Comparison of ENCODE assay signal across 8 cellular contexts in the genomic region with DNA sequence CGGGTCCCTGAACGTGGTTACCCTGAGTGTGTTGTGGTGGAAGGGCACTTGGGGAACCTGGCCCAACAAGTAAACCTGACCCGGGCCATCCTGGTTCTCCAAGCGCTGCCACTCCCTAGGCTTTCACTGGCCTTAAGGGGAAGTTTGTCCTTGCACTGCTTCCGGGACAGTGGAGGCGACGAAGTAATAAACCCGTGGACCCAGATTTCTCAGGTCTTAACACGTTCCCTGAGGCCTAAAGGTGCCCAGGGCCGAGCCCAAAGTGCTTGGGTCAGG. TPM values are rescaled to one million over a fixed set of nuclear protein-coding genes. Genes with fewer than 3 reads are reported as not detected.
DNase-seq lines count a peak whose midpoint lies in the region; ATAC-seq and TF ChIP-seq lines count a peak whose summit lies in the region.

No MANE protein-coding gene starts in this region.

- H3K36me3 ChIP-seq in HEK293 (ENCODE audit: control insufficient read depth in 2 of 2, insufficient read depth in 1 of 2, low read length in 2 of 2) (peaks cover 0 to 19% of the 10 kb centered on the region in 2 experiments; a peak in 2 of 3 replicates), iPS-15b (ENCODE audit: control insufficient read depth, insufficient read depth, low read length) (peaks cover 4% of the 10 kb centered on the region)

- H3K4me3 Mint-ChIP-seq in activated CD4-positive, alpha-beta memory T cell treated with anti-CD3 and anti-CD28 coated beads for 36 hours = peak overlapping the region; percentile 86
- peak overlapping the region; percentile 96 to 97 for H3K4me3 Mint-ChIP-seq in stimulated activated naive B cell treated with anti-CD40 and anti-IgM and Interleukin-4, amounts not matched to agents 10 μg/mL and 1 μg/mL and 100 μg/mL, for 72 hours

- in situ Hi-C loops in GM13976 (cut with MboI; ENCODE audit: low sequenced_read_pairs, unreplicated experiment) = no loop called here

- H3K9me3 Mint-ChIP-seq in activated CD4-positive, alpha-beta memory T cell treated with anti-CD3 and anti-CD28 coated beads for 36 hours = no peaks in the 10 kb centered on the region
- H3K9me3 Mint-ChIP-seq in stimulated activated naive B cell treated with anti-CD40 and anti-IgM and Interleukin-4, amounts not matched to agents 10 μg/mL and 1 μg/mL and 100 μg/mL, for 72 hours = no peaks in the 10 kb centered on the region

- TF ChIP-seq CTCF in HEK293 (tag by site-specific recombination; IDR thresholded peaks at IDR 0.05) (no peak), GM13976 (IDR thresholded peaks at IDR 0.05; ENCODE audit: borderline replicate concordance, control extremely low read depth, extremely low read depth, insufficient read depth, missing control alignments) (no peak)

- no peaks in the 10 kb centered on the region for H3K27me3 ChIP-seq in iPS-15b (ENCODE audit: control insufficient read depth, insufficient read depth, low read length)

- H3K27me3 Mint-ChIP-seq in activated CD4-positive, alpha-beta memory T cell treated with anti-CD3 and anti-CD28 coated beads for 36 hours = no peaks in the 10 kb centered on the region
- no peaks in the 10 kb centered on the region for H3K27me3 Mint-ChIP-seq in stimulated activated naive B cell treated with anti-CD40 and anti-IgM and Interleukin-4, amounts not matched to agents 10 μg/mL and 1 μg/mL and 100 μg/mL, for 72 hours

- H3K27ac Mint-ChIP-seq in activated CD4-positive, alpha-beta memory T cell treated with anti-CD3 and anti-CD28 coated beads for 36 hours = no peak overlapping the region
- H3K27ac Mint-ChIP-seq in stimulated activated naive B cell treated with anti-CD40 and anti-IgM and Interleukin-4, amounts not matched to agents 10 μg/mL and 1 μg/mL and 100 μg/mL, for 72 hours = peak overlapping the region; percentile 93

- peak overlapping the region; percentile 37 for H3K9ac ChIP-seq in iPS-15b (ENCODE audit: low read depth, low read length)

- H3K4me1 Mint-ChIP-seq in activated CD4-positive, alpha-beta memory T cell treated with anti-CD3 and anti-CD28 coated beads for 36 hours (ENCODE audit: low read depth) = peaks cover 11% of the 10 kb centered on the region
- peaks cover 21 to 34% of the 10 kb centered on the region in 2 donors for H3K4me1 Mint-ChIP-seq in stimulated activated naive B cell treated with anti-CD40 and anti-IgM and Interleukin-4, amounts not matched to agents 10 μg/mL and 1 μg/mL and 100 μg/mL, for 72 hours

- POLR2A ChIA-PET in HEK293 (lab: Yijun Ruan, JAX) = interaction anchor here (1.4 kb wide), 1 partner anchor 16 kb away, joined by 8 read pairs; a partner anchor contains a TSS
- POLR2A ChIA-PET in activated CD4-positive, alpha-beta memory T cell treated with anti-CD3 and anti-CD28 coated beads for 36 hours (lab: Charles Lee) = interaction anchor here (1.4 kb wide), 2 partner anchors 8 to 16 kb away, joined by 3 read pairs; a partner anchor contains a TSS

- H3K4me3 ChIP-seq in HEK293 (ENCODE audit: low read depth, low read length) (peak overlapping the region; percentile 72), iPS-15b (ENCODE audit: low read depth, low read length) (peak overlapping the region; percentile 81)

- no peak for ATAC-seq in stimulated activated naive B cell treated with anti-CD40 and anti-IgM and Interleukin-4, amounts not matched to agents 10 μg/mL and 1 μg/mL and 100 μg/mL, for 72 hours (replicated peaks)
- ATAC-seq in GM21447 (IDR thresholded peaks at IDR 0.05; ENCODE audit: unreplicated experiment) = no peak

- peaks cover 2% of the 10 kb centered on the region for H3K36me3 Mint-ChIP-seq in activated CD4-positive, alpha-beta memory T cell treated with anti-CD3 and anti-CD28 coated beads for 36 hours
- peaks cover 0 to 5% of the 10 kb centered on the region in 2 donors for H3K36me3 Mint-ChIP-seq in stimulated activated naive B cell treated with anti-CD40 and anti-IgM and Interleukin-4, amounts not matched to agents 10 μg/mL and 1 μg/mL and 100 μg/mL, for 72 hours

- no peak overlapping the region; the same call in 1 of the 2 replicates for H3K27ac ChIP-seq in HEK293 (ENCODE audit: extremely low read depth, low read depth, low read length)

- CTCF ChIA-PET in HEK293 (lab: Yijun Ruan, JAX) = interaction anchor here (0.6 to 5.1 kb wide), 2 partner anchors 15 to 241 kb away, joined by 4 to 36 read pairs; no protein-coding TSS in a partner anchor
- CTCF ChIA-PET in activated CD4-positive, alpha-beta memory T cell treated with anti-CD3 and anti-CD28 coated beads for 36 hours (lab: Charles Lee) = interaction anchor here (1.2 to 3.8 kb wide), 2 partner anchors 14 to 56 kb away, joined by 4 to 23 read pairs; no protein-coding TSS in a partner anchor

- H3K9me3 ChIP-seq in HEK293 (ENCODE audit: control insufficient read depth, insufficient read depth, low read depth, low read length) (no peaks in the 10 kb centered on the region), iPS-15b (ENCODE audit: control insufficient read depth, insufficient read depth, low read length) (no peaks in the 10 kb centered on the region)

- H3K4me1 ChIP-seq in HEK293 (ENCODE audit: control insufficient read depth, insufficient read depth, low read length) (no peaks in the 10 kb centered on the region), iPS-15b (ENCODE audit: control insufficient read depth, insufficient read depth, low read length) (peaks cover 7% of the 10 kb centered on the region)

- intact Hi-C loops in activated CD4-positive, alpha-beta memory T cell treated with anti-CD3 and anti-CD28 coated beads for 36 hours (cut with micrococcal nuclease) = loop anchor here (5.0 kb wide), 1 partner anchor 41 kb away; a partner anchor contains a TSS

- no peak for DNase-seq in activated CD4-positive, alpha-beta memory T cell treated with anti-CD3 and anti-CD28 coated beads for 36 hours
- no peak for DNase-seq in stimulated activated naive B cell treated with anti-CD40 and anti-IgM and Interleukin-4, amounts not matched to agents 10 μg/mL and 1 μg/mL and 100 μg/mL, for 72 hours
- DNase-seq in GM13976 (ENCODE audit: low spot score) (no peak), NOMO-1 (lab: John Stamatoyannopoulos, UW; ENCODE audit: unreplicated experiment in 2 of 2) (no peak), NAMALWA (ENCODE audit: low spot score) (no peak)

TF ChIP-seq in HEK293, 187 proteins besides CTCF, POLR2A, EP300 and RAD21 (continues in another document):
- TF ChIP-seq ZBTB8A (tag by site-specific recombination; IDR thresholded peaks at IDR 0.05) = no peak
- TF ChIP-seq, protein P1, sequence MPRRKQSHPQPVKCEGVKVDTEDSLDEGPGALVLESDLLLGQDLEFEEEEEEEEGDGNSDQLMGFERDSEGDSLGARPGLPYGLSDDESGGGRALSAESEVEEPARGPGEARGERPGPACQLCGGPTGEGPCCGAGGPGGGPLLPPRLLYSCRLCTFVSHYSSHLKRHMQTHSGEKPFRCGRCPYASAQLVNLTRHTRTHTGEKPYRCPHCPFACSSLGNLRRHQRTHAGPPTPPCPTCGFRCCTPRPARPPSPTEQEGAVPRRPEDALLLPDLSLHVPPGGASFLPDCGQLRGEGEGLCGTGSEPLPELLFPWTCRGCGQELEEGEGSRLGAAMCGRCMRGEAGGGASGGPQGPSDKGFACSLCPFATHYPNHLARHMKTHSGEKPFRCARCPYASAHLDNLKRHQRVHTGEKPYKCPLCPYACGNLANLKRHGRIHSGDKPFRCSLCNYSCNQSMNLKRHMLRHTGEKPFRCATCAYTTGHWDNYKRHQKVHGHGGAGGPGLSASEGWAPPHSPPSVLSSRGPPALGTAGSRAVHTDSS (tag by site-specific recombination; IDR thresholded peaks at IDR 0.05) = no peak
- TF ChIP-seq, protein P2, sequence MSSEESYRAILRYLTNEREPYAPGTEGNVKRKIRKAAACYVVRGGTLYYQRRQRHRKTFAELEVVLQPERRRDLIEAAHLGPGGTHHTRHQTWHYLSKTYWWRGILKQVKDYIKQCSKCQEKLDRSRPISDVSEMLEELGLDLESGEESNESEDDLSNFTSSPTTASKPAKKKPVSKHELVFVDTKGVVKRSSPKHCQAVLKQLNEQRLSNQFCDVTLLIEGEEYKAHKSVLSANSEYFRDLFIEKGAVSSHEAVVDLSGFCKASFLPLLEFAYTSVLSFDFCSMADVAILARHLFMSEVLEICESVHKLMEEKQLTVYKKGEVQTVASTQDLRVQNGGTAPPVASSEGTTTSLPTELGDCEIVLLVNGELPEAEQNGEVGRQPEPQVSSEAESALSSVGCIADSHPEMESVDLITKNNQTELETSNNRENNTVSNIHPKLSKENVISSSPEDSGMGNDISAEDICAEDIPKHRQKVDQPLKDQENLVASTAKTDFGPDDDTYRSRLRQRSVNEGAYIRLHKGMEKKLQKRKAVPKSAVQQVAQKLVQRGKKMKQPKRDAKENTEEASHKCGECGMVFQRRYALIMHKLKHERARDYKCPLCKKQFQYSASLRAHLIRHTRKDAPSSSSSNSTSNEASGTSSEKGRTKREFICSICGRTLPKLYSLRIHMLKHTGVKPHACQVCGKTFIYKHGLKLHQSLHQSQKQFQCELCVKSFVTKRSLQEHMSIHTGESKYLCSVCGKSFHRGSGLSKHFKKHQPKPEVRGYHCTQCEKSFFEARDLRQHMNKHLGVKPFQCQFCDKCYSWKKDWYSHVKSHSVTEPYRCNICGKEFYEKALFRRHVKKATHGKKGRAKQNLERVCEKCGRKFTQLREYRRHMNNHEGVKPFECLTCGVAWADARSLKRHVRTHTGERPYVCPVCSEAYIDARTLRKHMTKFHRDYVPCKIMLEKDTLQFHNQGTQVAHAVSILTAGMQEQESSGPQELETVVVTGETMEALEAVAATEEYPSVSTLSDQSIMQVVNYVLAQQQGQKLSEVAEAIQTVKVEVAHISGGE (tag by site-specific recombination; conservative IDR thresholded peaks at IDR 0.05; ENCODE audit: low read depth) = no peak
- TF ChIP-seq ZNF571 (tag by site-specific recombination; IDR thresholded peaks at IDR 0.05) = no peak
- TF ChIP-seq PRDM1 (tag by site-specific recombination; IDR thresholded peaks at IDR 0.05) = peak; percentile 68
- no peak for TF ChIP-seq ZFP69B (tag by site-specific recombination; IDR thresholded peaks at IDR 0.05)
- no peak for TF ChIP-seq ZNF24 (tag by site-specific recombination; IDR thresholded peaks at IDR 0.05)
- no peak for TF ChIP-seq ZBTB17 (tag by site-specific recombination; IDR thresholded peaks at IDR 0.05)
- TF ChIP-seq ZNF623 (tag by site-specific recombination; IDR thresholded peaks at IDR 0.05) = no peak
- 0 out of 2 replicates have a peak, but pooled peaks have one; percentile 58 for TF ChIP-seq ZBTB48 (tag by site-specific recombination; IDR thresholded peaks at IDR 0.05)

RNA-seq across cellular contexts. Expression of a gene that starts 0.3 kb away (rescaled TPM):
- 1 to 10 TPM; 2.7 to 2.8 TPM for total RNA-seq in activated CD4-positive, alpha-beta memory T cell treated with anti-CD3 and anti-CD28 coated beads for 36 hours

RNA-seq across cellular contexts. Expression of a gene that starts 12.1 kb away (rescaled TPM):
- total RNA-seq in activated CD4-positive, alpha-beta memory T cell treated with anti-CD3 and anti-CD28 coated beads for 36 hours = 10 to 100 TPM; 26.1 TPM

RNA-seq across cellular contexts. Expression of a gene that starts 16.4 kb away (rescaled TPM):
- total RNA-seq in activated CD4-positive, alpha-beta memory T cell treated with anti-CD3 and anti-CD28 coated beads for 36 hours = 10 to 100 TPM; 84.8 to 85.1 TPM

RNA-seq across cellular contexts. Expression of a gene that starts 21.3 kb away (rescaled TPM):
- total RNA-seq in activated CD4-positive, alpha-beta memory T cell treated with anti-CD3 and anti-CD28 coated beads for 36 hours = 10 to 100 TPM; 24.8 to 26.9 TPM

RNA-seq across cellular contexts. Expression of a gene that starts 40.1 kb away (rescaled TPM):
- total RNA-seq in activated CD4-positive, alpha-beta memory T cell treated with anti-CD3 and anti-CD28 coated beads for 36 hours = 1 to 10 TPM; 7.4 to 7.9 TPM
